Comparison of ENCODE assay signal across 1 cellular context in the genomic region with DNA sequence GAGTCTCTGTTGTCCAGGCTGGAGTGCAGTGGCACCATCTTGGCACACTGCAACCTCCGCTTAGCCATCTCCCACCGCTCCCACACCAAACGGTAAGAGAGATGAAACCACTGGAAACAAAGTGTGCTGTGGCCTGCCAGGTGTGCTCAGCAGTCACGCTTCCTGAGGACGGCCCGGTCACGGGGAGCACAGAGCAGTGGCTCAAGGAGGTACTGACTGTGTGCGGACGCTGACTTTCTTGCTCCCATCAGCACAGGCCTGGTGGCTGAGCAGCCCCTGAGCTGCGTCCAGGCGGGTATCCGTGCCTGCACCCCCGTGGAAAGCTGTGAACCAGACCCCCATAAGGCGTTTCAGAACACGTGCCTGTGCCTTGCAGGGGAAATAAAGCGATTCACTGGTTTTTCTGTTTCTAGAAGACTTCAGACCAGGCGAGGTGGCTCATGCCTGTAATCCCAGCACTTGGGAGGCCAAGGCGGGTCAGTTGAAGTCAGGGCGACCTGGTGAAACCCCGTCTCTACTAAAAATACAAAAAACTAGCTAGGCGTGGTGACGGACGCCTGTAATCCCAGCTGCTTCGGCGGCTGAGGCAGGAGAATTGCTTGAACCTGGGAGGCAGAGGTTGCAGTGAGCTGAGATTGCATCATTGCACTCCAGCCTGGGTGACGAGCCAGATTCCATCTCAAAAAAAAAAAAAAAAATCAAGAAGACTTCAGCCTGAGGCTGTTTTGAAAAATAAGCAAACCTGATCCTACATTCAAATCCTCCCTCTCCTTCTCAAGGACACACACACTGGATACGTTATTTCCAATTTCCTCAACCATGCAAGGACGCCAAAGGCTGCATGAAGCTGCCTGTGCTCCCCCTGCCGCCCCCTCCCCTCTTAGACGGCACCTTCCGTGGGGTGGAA.
A peak's percentile ranks its signal among the peaks of the same experiment; 100 is the strongest.
TF ChIP-seq lines count a peak whose summit lies in the region.

No MANE protein-coding gene starts in this region.

TF ChIP-seq in HEK293, 187 proteins besides CTCF, POLR2A, EP300 and RAD21 (continued from another document):
- TF ChIP-seq HIC1 (tag by site-specific recombination; IDR thresholded peaks at IDR 0.05) (no peak), SP2 (tag by site-specific recombination; IDR thresholded peaks at IDR 0.05) (no peak), ZNF248 (tag by site-specific recombination; IDR thresholded peaks at IDR 0.05) (no peak), FEZF1 (tag by site-specific recombination; IDR thresholded peaks at IDR 0.05) (no peak), ZNF747 (tag by site-specific recombination; IDR thresholded peaks at IDR 0.05) (no peak), ZNF544 (tag by site-specific recombination; IDR thresholded peaks at IDR 0.05) (no peak), WT1 (tag by site-specific recombination; IDR thresholded peaks at IDR 0.05) (peak; percentile 51; the same call in 1 of the 2 replicates), ZBTB48 (tag by site-specific recombination; IDR thresholded peaks at IDR 0.05) (no peak), ZNF23 (tag by site-specific recombination; IDR thresholded peaks at IDR 0.05; ENCODE audit: borderline replicate concordance) (no peak), ZNF223 (tag by site-specific recombination; IDR thresholded peaks at IDR 0.05) (peak; percentile 63; the same call in 1 of the 2 replicates), ZNF664 (tag by site-specific recombination; IDR thresholded peaks at IDR 0.05) (0 out of 2 replicates have a peak, but pooled peaks have one; percentile 18), ZNF24 (tag by site-specific recombination; IDR thresholded peaks at IDR 0.05) (no peak), ZNF600 (tag by site-specific recombination; IDR thresholded peaks at IDR 0.05) (peak; percentile 57; the same call in 1 of the 2 replicates), ZSCAN30 (tag by site-specific recombination; IDR thresholded peaks at IDR 0.05) (no peak), ZNF175 (tag by site-specific recombination; IDR thresholded peaks at IDR 0.05) (no peak), REPIN1 (tag by site-specific recombination; IDR thresholded peaks at IDR 0.05; ENCODE audit: low read depth) (no peak), ZSCAN5A (tag by site-specific recombination; IDR thresholded peaks at IDR 0.05) (no peak), ZNF629 (tag by site-specific recombination; IDR thresholded peaks at IDR 0.05) (no peak), ZNF423 (tag by site-specific recombination; IDR thresholded peaks at IDR 0.05) (no peak), ZNF701 (tag by site-specific recombination; IDR thresholded peaks at IDR 0.05) (no peak), ZBTB20 (tag by site-specific recombination; IDR thresholded peaks at IDR 0.05) (no peak), ZBTB44 (tag by site-specific recombination; IDR thresholded peaks at IDR 0.05) (peak; percentile 13; the same call in 1 of the 2 replicates), ZFP69B (tag by site-specific recombination; IDR thresholded peaks at IDR 0.05) (no peak), ZSCAN23 (tag by site-specific recombination; IDR thresholded peaks at IDR 0.05) (no peak)
- TF ChIP-seq, protein P1, sequence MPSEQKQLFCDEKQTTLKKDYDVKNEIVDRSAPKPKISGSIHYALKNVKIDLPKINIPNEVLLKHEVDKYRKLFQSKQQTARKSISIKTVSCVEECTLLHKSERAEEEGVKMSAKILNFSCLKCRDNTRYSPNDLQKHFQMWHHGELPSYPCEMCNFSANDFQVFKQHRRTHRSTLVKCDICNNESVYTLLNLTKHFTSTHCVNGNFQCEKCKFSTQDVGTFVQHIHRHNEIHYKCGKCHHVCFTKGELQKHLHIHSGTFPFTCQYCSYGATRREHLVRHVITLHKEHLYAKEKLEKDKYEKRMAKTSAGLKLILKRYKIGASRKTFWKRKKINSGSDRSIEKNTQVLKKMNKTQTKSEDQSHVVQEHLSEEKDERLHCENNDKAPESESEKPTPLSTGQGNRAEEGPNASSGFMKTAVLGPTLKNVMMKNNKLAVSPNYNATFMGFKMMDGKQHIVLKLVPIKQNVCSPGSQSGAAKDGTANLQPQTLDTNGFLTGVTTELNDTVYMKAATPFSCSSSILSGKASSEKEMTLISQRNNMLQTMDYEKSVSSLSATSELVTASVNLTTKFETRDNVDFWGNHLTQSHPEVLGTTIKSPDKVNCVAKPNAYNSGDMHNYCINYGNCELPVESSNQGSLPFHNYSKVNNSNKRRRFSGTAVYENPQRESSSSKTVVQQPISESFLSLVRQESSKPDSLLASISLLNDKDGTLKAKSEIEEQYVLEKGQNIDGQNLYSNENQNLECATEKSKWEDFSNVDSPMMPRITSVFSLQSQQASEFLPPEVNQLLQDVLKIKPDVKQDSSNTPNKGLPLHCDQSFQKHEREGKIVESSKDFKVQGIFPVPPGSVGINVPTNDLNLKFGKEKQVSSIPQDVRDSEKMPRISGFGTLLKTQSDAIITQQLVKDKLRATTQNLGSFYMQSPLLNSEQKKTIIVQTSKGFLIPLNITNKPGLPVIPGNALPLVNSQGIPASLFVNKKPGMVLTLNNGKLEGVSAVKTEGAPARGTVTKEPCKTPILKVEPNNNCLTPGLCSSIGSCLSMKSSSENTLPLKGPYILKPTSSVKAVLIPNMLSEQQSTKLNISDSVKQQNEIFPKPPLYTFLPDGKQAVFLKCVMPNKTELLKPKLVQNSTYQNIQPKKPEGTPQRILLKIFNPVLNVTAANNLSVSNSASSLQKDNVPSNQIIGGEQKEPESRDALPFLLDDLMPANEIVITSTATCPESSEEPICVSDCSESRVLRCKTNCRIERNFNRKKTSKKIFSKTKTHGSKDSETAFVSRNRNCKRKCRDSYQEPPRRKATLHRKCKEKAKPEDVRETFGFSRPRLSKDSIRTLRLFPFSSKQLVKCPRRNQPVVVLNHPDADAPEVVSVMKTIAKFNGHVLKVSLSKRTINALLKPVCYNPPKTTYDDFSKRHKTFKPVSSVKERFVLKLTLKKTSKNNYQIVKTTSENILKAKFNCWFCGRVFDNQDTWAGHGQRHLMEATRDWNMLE (tag by site-specific recombination; conservative IDR thresholded peaks at IDR 0.05; ENCODE audit: low read depth) = no peak
- TF ChIP-seq, protein P2, sequence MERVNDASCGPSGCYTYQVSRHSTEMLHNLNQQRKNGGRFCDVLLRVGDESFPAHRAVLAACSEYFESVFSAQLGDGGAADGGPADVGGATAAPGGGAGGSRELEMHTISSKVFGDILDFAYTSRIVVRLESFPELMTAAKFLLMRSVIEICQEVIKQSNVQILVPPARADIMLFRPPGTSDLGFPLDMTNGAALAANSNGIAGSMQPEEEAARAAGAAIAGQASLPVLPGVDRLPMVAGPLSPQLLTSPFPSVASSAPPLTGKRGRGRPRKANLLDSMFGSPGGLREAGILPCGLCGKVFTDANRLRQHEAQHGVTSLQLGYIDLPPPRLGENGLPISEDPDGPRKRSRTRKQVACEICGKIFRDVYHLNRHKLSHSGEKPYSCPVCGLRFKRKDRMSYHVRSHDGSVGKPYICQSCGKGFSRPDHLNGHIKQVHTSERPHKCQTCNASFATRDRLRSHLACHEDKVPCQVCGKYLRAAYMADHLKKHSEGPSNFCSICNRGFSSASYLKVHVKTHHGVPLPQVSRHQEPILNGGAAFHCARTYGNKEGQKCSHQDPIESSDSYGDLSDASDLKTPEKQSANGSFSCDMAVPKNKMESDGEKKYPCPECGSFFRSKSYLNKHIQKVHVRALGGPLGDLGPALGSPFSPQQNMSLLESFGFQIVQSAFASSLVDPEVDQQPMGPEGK (tag by site-specific recombination; IDR thresholded peaks at IDR 0.05) = no peak
TF ChIP-seq in HEK293: peak in this region for 7.
